ENCODE assay signal across 16 cellular contexts in the genomic region with DNA sequence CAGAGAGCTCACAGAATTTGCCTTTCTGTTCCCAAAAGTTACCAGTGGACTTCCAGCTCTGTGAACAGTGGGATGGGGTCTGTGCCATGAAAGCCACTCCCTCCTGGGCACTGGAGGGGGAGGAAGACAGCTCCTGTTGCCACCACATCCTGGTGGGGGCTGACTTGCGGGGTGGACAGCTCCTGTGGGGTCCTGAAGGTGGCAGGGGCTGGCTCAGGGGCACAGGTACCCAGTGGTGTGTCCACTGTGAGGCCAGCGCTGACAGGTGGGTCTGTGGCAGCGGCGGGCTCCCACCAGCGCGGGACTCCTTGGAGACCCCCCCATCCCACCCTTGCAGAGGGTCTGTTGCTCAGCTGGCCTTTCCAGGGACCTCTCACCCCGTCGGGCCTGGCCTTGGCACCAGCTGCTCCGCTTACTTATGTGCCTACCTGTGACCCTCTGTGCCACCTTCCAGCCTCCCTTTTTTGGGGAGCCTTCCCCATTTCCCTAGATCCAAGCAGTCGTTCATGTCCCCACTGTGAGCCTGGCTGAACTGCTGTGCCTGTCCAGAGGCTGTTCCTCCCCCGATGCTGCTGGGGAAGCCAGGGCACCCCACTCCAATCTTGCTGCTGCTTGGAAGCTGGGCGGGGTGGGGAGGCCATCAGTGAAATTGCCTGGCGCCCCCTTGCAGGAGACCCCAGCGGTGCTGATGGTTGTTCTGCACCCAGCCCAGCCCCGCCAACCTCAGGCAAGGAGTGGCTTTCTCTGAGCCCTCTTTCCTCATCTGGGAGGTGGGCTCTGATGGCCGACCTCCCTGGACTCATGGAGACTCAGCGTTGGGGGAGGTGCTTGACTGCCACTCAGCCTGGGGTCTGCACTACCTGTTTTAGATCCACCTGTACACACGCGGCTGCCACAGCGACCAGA. TPM values are rescaled to one million over a fixed set of nuclear protein-coding genes. Genes with fewer than 3 reads are reported as not detected.
DNase-seq lines count a peak whose midpoint lies in the region; ATAC-seq, FAIRE-seq and TF ChIP-seq lines count a peak whose summit lies in the region.
"Had no signal": no experiment of that assay in that cellular context is flagged by ENCODE, and none has a peak within 500 bp of the region (broad histone marks: within the 10 kb centered on the region; RNA-seq: fewer than 3 reads in every experiment).

No MANE protein-coding gene starts in this region.

- H3K4me1 ChIP-seq in uterus, result peaks cover 0 to 9% of the 10 kb centered on the region in 2 donors

- H3K27me3 ChIP-seq in uterus, result no peaks in the 10 kb centered on the region
- H3K27me3 ChIP-seq: colonic mucosa, vagina had no signal

- no peak for FAIRE-seq in H54 (lab: Jason Lieb, UNC)

- CTCF ChIA-PET in activated CD4-positive, alpha-beta memory T cell treated with anti-CD3 and anti-CD28 coated beads for 36 hours (lab: Charles Lee), result interaction anchor here (1.2 to 4.5 kb wide), 4 partner anchors 12 to 123 kb away, joined by 3 to 177 read pairs (median 10); no protein-coding TSS in a partner anchor

- H3K9me3 ChIP-seq in uterus, result no peaks in the 10 kb centered on the region
- H3K9me3 ChIP-seq: colonic mucosa, HAP-1, vagina had no signal

- H3K4me3 ChIP-seq in uterus, result no peak overlapping the region
- H3K4me3 ChIP-seq: colonic mucosa, HAP-1, vagina had no signal

- H3K36me3 Mint-ChIP-seq in activated naive CD4-positive, alpha-beta T cell treated with anti-CD3 and anti-CD28 coated beads, Interleukin-2, amount 50 U/mL, for 24 hours, result no peaks in the 10 kb centered on the region
- peaks cover 2% of the 10 kb centered on the region for H3K36me3 Mint-ChIP-seq in activated CD4-positive, alpha-beta memory T cell treated with anti-CD3 and anti-CD28 coated beads for 36 hours
- no peaks in the 10 kb centered on the region for H3K36me3 Mint-ChIP-seq in mesothelial cell of epicardium

- no peaks in the 10 kb centered on the region for H3K36me3 ChIP-seq in uterus
- H3K36me3 ChIP-seq: colonic mucosa, vagina had no signal

- POLR2A ChIA-PET in activated CD4-positive, alpha-beta memory T cell treated with anti-CD3 and anti-CD28 coated beads for 36 hours (lab: Charles Lee), result interaction anchor here (0.6 to 4.9 kb wide), 3 partner anchors 12 to 14 kb away, joined by 3 to 55 read pairs (median 4); no protein-coding TSS in a partner anchor

- no peak for DNase-seq in activated naive CD4-positive, alpha-beta T cell (lab: John Stamatoyannopoulos, UW)
- DNase-seq in activated CD4-positive, alpha-beta memory T cell treated with anti-CD3 and anti-CD28 coated beads for 36 hours, result peak; percentile 9
- DNase-seq in mesothelial cell of epicardium (ENCODE audit: low spot score in 2 of 2, unreplicated experiment in 2 of 2), result no peak
- peak; percentile 18 to 19 for DNase-seq in uterus
- DNase-seq in GM20000 (ENCODE audit: low spot score), result no peak
- DNase-seq in H54 (ENCODE audit: insufficient read length, low spot score), result no peak
- DNase-seq: activated CD4-positive, alpha-beta T cell treated with anti-CD3 and anti-CD28 coated beads, Interleukin-2, amount 50 U/mL, for 1 hour; colonic mucosa; mammary epithelial cell; stimulated activated CD4-positive, alpha-beta T cell treated with anti-CD3 and anti-CD28 coated beads, Interleukin-2, amount 100 ng/mL, for 24 hours had no signal

- H3K27ac Mint-ChIP-seq in activated naive CD4-positive, alpha-beta T cell treated with anti-CD3 and anti-CD28 coated beads, Interleukin-2, amount 50 U/mL, for 24 hours, result no peak overlapping the region
- no peak overlapping the region for H3K27ac Mint-ChIP-seq in activated CD4-positive, alpha-beta memory T cell treated with anti-CD3 and anti-CD28 coated beads for 36 hours
- H3K27ac Mint-ChIP-seq in mesothelial cell of epicardium, result no peak overlapping the region

- TF ChIP-seq CTCF in mesothelial cell of epicardium (IDR thresholded peaks at IDR 0.05; ENCODE audit: unreplicated experiment) (no peak), uterus (IDR thresholded peaks at IDR 0.05) (no peak), GM20000 (IDR thresholded peaks at IDR 0.05; ENCODE audit: extremely low read depth, missing control alignments) (no peak)

- H3K4me3 Mint-ChIP-seq in activated naive CD4-positive, alpha-beta T cell treated with anti-CD3 and anti-CD28 coated beads, Interleukin-2, amount 50 U/mL, for 24 hours, result peak overlapping the region; percentile 39
- no peak overlapping the region for H3K4me3 Mint-ChIP-seq in activated CD4-positive, alpha-beta memory T cell treated with anti-CD3 and anti-CD28 coated beads for 36 hours
- H3K4me3 Mint-ChIP-seq in mesothelial cell of epicardium, result peak overlapping the region; percentile 31

- H3K9me3 Mint-ChIP-seq in activated naive CD4-positive, alpha-beta T cell treated with anti-CD3 and anti-CD28 coated beads, Interleukin-2, amount 50 U/mL, for 24 hours, result no peaks in the 10 kb centered on the region
- no peaks in the 10 kb centered on the region for H3K9me3 Mint-ChIP-seq in activated CD4-positive, alpha-beta memory T cell treated with anti-CD3 and anti-CD28 coated beads for 36 hours
- no peaks in the 10 kb centered on the region for H3K9me3 Mint-ChIP-seq in mesothelial cell of epicardium

- H3K4me1 Mint-ChIP-seq in activated naive CD4-positive, alpha-beta T cell treated with anti-CD3 and anti-CD28 coated beads, Interleukin-2, amount 50 U/mL, for 24 hours, result peaks cover 18% of the 10 kb centered on the region
- H3K4me1 Mint-ChIP-seq in activated CD4-positive, alpha-beta memory T cell treated with anti-CD3 and anti-CD28 coated beads for 36 hours (ENCODE audit: low read depth), result peaks cover 12% of the 10 kb centered on the region
- H3K4me1 Mint-ChIP-seq in mesothelial cell of epicardium, result peaks cover 15% of the 10 kb centered on the region

- TF ChIP-seq POLR2A in uterus (IDR thresholded peaks at IDR 0.05) (no peak), H54 (IDR thresholded peaks at IDR 0.05; ENCODE audit: low read depth, low read length) (no peak)

- H3K27ac ChIP-seq in uterus, result no peak overlapping the region
- H3K27ac ChIP-seq: colonic mucosa, vagina had no signal

- H3K27me3 Mint-ChIP-seq in activated naive CD4-positive, alpha-beta T cell treated with anti-CD3 and anti-CD28 coated beads, Interleukin-2, amount 50 U/mL, for 24 hours, result no peaks in the 10 kb centered on the region
- H3K27me3 Mint-ChIP-seq in activated CD4-positive, alpha-beta memory T cell treated with anti-CD3 and anti-CD28 coated beads for 36 hours, result no peaks in the 10 kb centered on the region
- peaks cover 9% of the 10 kb centered on the region for H3K27me3 Mint-ChIP-seq in mesothelial cell of epicardium (ENCODE audit: low read depth)

- ATAC-seq in HG02588 (IDR thresholded peaks at IDR 0.05; ENCODE audit: unreplicated experiment), result no peak
- ATAC-seq: SK-N-SH treated with all-trans-retinoic acid at 6 μM for 48 hours had no signal

- intact Hi-C loops in activated CD4-positive, alpha-beta memory T cell treated with anti-CD3 and anti-CD28 coated beads for 36 hours (cut with micrococcal nuclease), result loop anchor here (5.0 kb wide), 1 partner anchor 76 kb away; a partner anchor contains a TSS
- intact Hi-C loops in uterus (cut with DNase I; ENCODE audit: low total_unique reads), result no loop called here

RNA-seq across cellular contexts. Expression of a gene that starts 2.2 kb away (rescaled TPM):
- 10 to 100 TPM; 40.2 to 44.8 TPM for total RNA-seq in activated CD4-positive, alpha-beta memory T cell treated with anti-CD3 and anti-CD28 coated beads for 36 hours
- total RNA-seq in mesothelial cell of epicardium (13.4 to 14.9 TPM (median 13.6 TPM) in 3 replicates), uterus (10 to 100 TPM in 1 of 4 donors, 1 to 10 TPM in 1, under 1 TPM in 1, not detected in 1; 0.51 to 11.0 (median 9.4) TPM)

RNA-seq across cellular contexts. Expression of a gene that starts 6.5 kb away (rescaled TPM):
- 100 to 1,000 TPM; 390 to 397 TPM for total RNA-seq in activated CD4-positive, alpha-beta memory T cell treated with anti-CD3 and anti-CD28 coated beads for 36 hours
- total RNA-seq in mesothelial cell of epicardium (17.1 to 28.2 TPM (median 26.6 TPM) in 3 replicates), uterus (10 to 100 TPM in 3 of 4 donors, under 1 TPM in 1; 0.51 to 64.7 (median 34.4) TPM)
- total RNA-seq: M059J had no signal

RNA-seq across cellular contexts. Expression of a gene that starts 18.6 kb away (rescaled TPM):
- total RNA-seq in activated CD4-positive, alpha-beta memory T cell treated with anti-CD3 and anti-CD28 coated beads for 36 hours, result 1 to 10 TPM; 2.7 to 2.8 TPM
- total RNA-seq in mesothelial cell of epicardium (19.2 to 20.9 TPM (median 19.4 TPM) in 3 replicates), uterus (100 to 1,000 TPM in 3 of 4 donors, 10 to 100 TPM in 1; 76.1 to 377 (median 163) TPM)

RNA-seq across cellular contexts. Expression of a gene that starts 33.2 kb away (rescaled TPM):
- 10 to 100 TPM in 1 of 2 experiments, 1 to 10 TPM in 1; 9.7 to 10.2 TPM for total RNA-seq in activated CD4-positive, alpha-beta memory T cell treated with anti-CD3 and anti-CD28 coated beads for 36 hours
- total RNA-seq in mesothelial cell of epicardium (4.3 to 6.0 TPM (median 5.6 TPM) in 3 replicates), uterus (10 to 100 TPM in 1 of 4 donors, 1 to 10 TPM in 3; 2.0 to 42.1 (median 7.7) TPM)

Comparison
In these comparisons a context has a peak if more than half of its experiments do, and no peak if none do; other contexts are left out.
1. DNase-seq: peak in activated CD4-positive, alpha-beta memory T cell treated with anti-CD3 and anti-CD28 coated beads for 36 hours (single experiment) and uterus (2 of 2); none in activated naive CD4-positive, alpha-beta T cell (0 of 4), mesothelial cell of epicardium (0 of 2), GM20000 (single experiment) and H54 (single experiment).
2. RNA of a gene that starts 6.5 kb away (total RNA-seq): 390 to 397 TPM in activated CD4-positive, alpha-beta memory T cell treated with anti-CD3 and anti-CD28 coated beads for 36 hours; 0.51 to 64.7 TPM in uterus and 17.1 to 28.2 TPM in mesothelial cell of epicardium; every median in the first group is over 4 times any median in the second.